ENCODE assay signal across 1 cellular context in genomic region chr6:30889921-30890645, GRCh38.
TF ChIP-seq lines count a peak whose summit lies in the region.

No MANE protein-coding gene starts in this region.

TF ChIP-seq in K562, 482 proteins besides CTCF, POLR2A, EP300 and RAD21:
- no peak for TF ChIP-seq RBBP5 (IDR thresholded peaks at IDR 0.05; ENCODE audit: borderline replicate concordance, insufficient read depth, low read length, poor library complexity, severe bottlenecking)
- TF ChIP-seq BRD4 (IDR thresholded peaks at IDR 0.05): no peak
- no peak for TF ChIP-seq NCOA4 (IDR thresholded peaks at IDR 0.05; ENCODE audit: partially characterized antibody)
- TF ChIP-seq TOE1 (IDR thresholded peaks at IDR 0.05; ENCODE audit: borderline replicate concordance): no peak
- no peak for TF ChIP-seq TOE1 (CRISPR knock-in tag; IDR thresholded peaks at IDR 0.05; ENCODE audit: borderline replicate concordance, low read depth)
- no peak for TF ChIP-seq FOXM1 (IDR thresholded peaks at IDR 0.05; ENCODE audit: low read depth)
- TF ChIP-seq FOXM1 (CRISPR knock-in tag; IDR thresholded peaks at IDR 0.05; ENCODE audit: low read depth): 0 out of 2 replicates have a peak, but pooled peaks have one; percentile 9
- peak; percentile 24; the same call in 1 of the 2 replicates for TF ChIP-seq NFIC (IDR thresholded peaks at IDR 0.05)
TF ChIP-seq in K562: peak in this region for 2.
